ENCODE assay signal across 9 cellular contexts in the genomic region with DNA sequence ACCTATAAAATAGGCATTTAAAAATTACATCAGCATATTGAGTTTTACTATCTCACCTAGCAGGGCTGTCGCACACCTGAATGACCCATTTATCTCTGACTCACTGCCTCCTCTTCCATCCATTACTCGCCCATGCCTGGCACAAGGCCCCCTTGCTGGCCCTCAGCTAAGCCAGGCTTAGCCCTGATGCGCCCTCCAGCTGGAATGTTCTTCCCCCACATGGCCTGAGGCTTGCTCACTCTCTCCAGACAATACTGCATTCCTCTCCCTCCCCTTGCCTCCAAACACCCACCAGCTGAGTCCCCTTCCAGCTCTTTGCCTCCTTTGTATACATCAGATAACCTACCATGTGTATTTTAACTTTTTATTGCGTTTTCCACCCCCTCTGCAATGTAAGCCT. TPM values are rescaled to one million over a fixed set of nuclear protein-coding genes. Genes with fewer than 3 reads are reported as not detected.
DNase-seq lines count a peak whose midpoint lies in the region; ATAC-seq and TF ChIP-seq lines count a peak whose summit lies in the region.
"Had no signal": no experiment of that assay in that cellular context is flagged by ENCODE, and none has a peak within 500 bp of the region (broad histone marks: within the 10 kb centered on the region; RNA-seq: fewer than 3 reads in every experiment).

No MANE protein-coding gene starts in this region.

- intact Hi-C loops in sigmoid colon (cut with DNase I) = loop anchor here (5.0 kb wide), 1 partner anchor 33 kb away; no protein-coding TSS in a partner anchor

- DNase-seq in ELR (ENCODE audit: low read depth) (peak; percentile 61), SK-MEL-5 (ENCODE audit: low read depth, low spot score) (peak; percentile 33), foreskin fibroblast (peak; percentile 72 to 84), sigmoid colon (no peak)
- DNase-seq: activated effector memory CD4-positive, alpha-beta T cell treated with anti-CD3 and anti-CD28 coated beads, Interleukin-2, amount 50 U/mL, for 16 hours had no signal

- H3K27me3 ChIP-seq in sigmoid colon = no peaks in the 10 kb centered on the region

- in situ Hi-C loops in SK-MEL-5 (cut with HindIII; ENCODE audit: low pct_unique_long_range_greater_than_20kb, low sequenced_read_pairs) = no loop called here

- H3K4me1 ChIP-seq in sigmoid colon = peaks cover 0 to 45% (median 34%) of the 10 kb centered on the region in 4 donors

- no peak for TF ChIP-seq EP300 in sigmoid colon (IDR thresholded peaks at IDR 0.05)

- H3K4me3 ChIP-seq in foreskin fibroblast (ENCODE audit: low read depth in 1 of 2, low read length in 2 of 2) (no peak overlapping the region), sigmoid colon (no peak overlapping the region)

- no peak for TF ChIP-seq POLR2A in sigmoid colon (IDR thresholded peaks at IDR 0.05)

- 75 to 82% methylated on average over 4 of the region's 4 CpGs for WGBS in sigmoid colon, 2 donors

- no peaks in the 10 kb centered on the region for H3K9me3 ChIP-seq in sigmoid colon

- peak overlapping the region; percentile 51 to 82 (median 62) for H3K27ac ChIP-seq in sigmoid colon

- H3K36me3 ChIP-seq in sigmoid colon = no peaks in the 10 kb centered on the region

- no peak for TF ChIP-seq CTCF in foreskin fibroblast (IDR thresholded peaks at IDR 0.05; ENCODE audit: low read depth, low read length)
- no peak for TF ChIP-seq CTCF in sigmoid colon (IDR thresholded peaks at IDR 0.05)

- ATAC-seq in GM21515 (IDR thresholded peaks at IDR 0.05; ENCODE audit: unreplicated experiment) (no peak), HG02763 (IDR thresholded peaks at IDR 0.05; ENCODE audit: unreplicated experiment) (no peak), HG02981 (IDR thresholded peaks at IDR 0.05; ENCODE audit: unreplicated experiment) (no peak), GM18909 (IDR thresholded peaks at IDR 0.05; ENCODE audit: poor library complexity, unreplicated experiment) (no peak)

RNA-seq across cellular contexts. Expression of gene SH3BP5, which starts 7.2 kb away (rescaled TPM):
- 48.2 and 49.3 TPM in 2 replicates for total RNA-seq in SK-MEL-5 (2014; rRNA removed; shearing (Covaris generic))
- polyA plus RNA-seq in SK-MEL-5 (2015; cell fraction: cytosol; rRNA removed) = 83.2 and 101 TPM in 2 replicates
- polyA plus RNA-seq in SK-MEL-5 (2015; cell fraction: nucleus; rRNA removed) = 57.7 and 70.2 TPM in 2 replicates
- total RNA-seq in sigmoid colon = 10 to 100 TPM; 25.1 to 40.4 (median 31.9) TPM
- polyA plus RNA-seq in sigmoid colon = 10 to 100 TPM in 2 of 3 donors, 1 to 10 TPM in 1; 5.5 to 31.2 (median 21.6) TPM
